ENCODE assay signal across 29 cellular contexts in genomic region chr4:114754616-114755015, GRCh38.
"Had no signal": no experiment of that assay in that cellular context is flagged by ENCODE, and none has a peak within 500 bp of the region (broad histone marks: within the 10 kb centered on the region; RNA-seq: fewer than 3 reads in every experiment).

No MANE protein-coding gene starts in this region.

- H3K36me3 ChIP-seq: neural progenitor cell, ovary, right lobe of liver, sigmoid colon, spleen, suprapubic skin, tibial artery, transverse colon, upper lobe of right lung, uterus had no signal

- H3K9me3 ChIP-seq: ovary, psoas muscle, right lobe of liver, sigmoid colon, spleen, suprapubic skin, testis, tibial artery, transverse colon, upper lobe of right lung, uterus had no signal

- H3K9ac ChIP-seq: neural progenitor cell, parathyroid adenoma had no signal

- ATAC-seq: natural killer cell; psoas muscle; right cardiac atrium; right lobe of liver; stimulated activated memory B cell treated with anti-CD40 and anti-IgM and Interleukin-4, amounts not matched to agents 10 μg/mL and 1 μg/mL and 100 μg/mL, for 72 hours; stimulated activated naive CD8-positive, alpha-beta T cell treated with anti-CD3 and anti-CD28 coated beads, Interleukin-15, amount 100 ng/mL, for 72 hours; stimulated activated naive CD8-positive, alpha-beta T cell treated with anti-CD3 and anti-CD28 coated beads, Interleukin-15, Interleukin-2, amounts not matched to agents 100 U/mL and 50 U/mL, for 24 hours; upper lobe of right lung had no signal

- H3K4me2 ChIP-seq: neural progenitor cell, smooth muscle cell had no signal

- DNase-seq: natural killer cell; occipital lobe; ovary; posterior cingulate gyrus; psoas muscle; right cardiac atrium; right lobe of liver; sigmoid colon; spleen; stimulated activated CD4-positive, alpha-beta T cell treated with anti-CD3 and anti-CD28 coated beads, Interleukin-12 subunit alpha, Interleukin-12 subunit beta, amount 100 ng/mL, for 4 hours; stimulated activated CD4-positive, alpha-beta T cell treated with anti-CD3 and anti-CD28 coated beads, Interleukin-1b, Interleukin-23, amount 100 ng/mL, for 48 hours; stimulated activated CD4-positive, alpha-beta T cell treated with anti-CD3 and anti-CD28 coated beads, Interleukin-4, amount 100 ng/mL, for 1 hour; stimulated activated CD4-positive, alpha-beta T cell treated with anti-CD3 and anti-CD28 coated beads, Interleukin-4, amount 100 ng/mL, for 4 hours; stimulated activated CD8-positive, alpha-beta memory T cell treated with anti-CD3 and anti-CD28 coated beads, Interleukin-4, amount 100 ng/mL, for 48 hours; stimulated activated naive CD4-positive, alpha-beta T cell; stimulated activated naive CD8-positive, alpha-beta T cell treated with anti-CD3 and anti-CD28 coated beads, Interleukin-15, amount 100 ng/mL, for 72 hours; stimulated activated naive CD8-positive, alpha-beta T cell treated with anti-CD3 and anti-CD28 coated beads, Interleukin-15, Interleukin-2, amounts not matched to agents 100 U/mL and 50 U/mL, for 24 hours; substantia nigra; testis; tibial artery; transverse colon; upper lobe of right lung; uterus had no signal

- H3K79me2 ChIP-seq: parathyroid adenoma had no signal

- H3K4me3 ChIP-seq: neural progenitor cell, ovary, psoas muscle, right lobe of liver, sigmoid colon, skin epidermis, smooth muscle cell, spleen, suprapubic skin, testis, tibial artery, transverse colon, upper lobe of right lung, uterus had no signal

- H3K27me3 ChIP-seq: neural progenitor cell, ovary, right lobe of liver, sigmoid colon, spleen, suprapubic skin, testis, transverse colon, upper lobe of right lung, uterus had no signal

- H3K4me1 ChIP-seq: parathyroid adenoma, psoas muscle, right lobe of liver, sigmoid colon, spleen, suprapubic skin, testis, tibial artery, transverse colon, upper lobe of right lung, uterus had no signal

- H3K27ac ChIP-seq: neural progenitor cell, ovary, parathyroid adenoma, psoas muscle, right lobe of liver, sigmoid colon, skin epidermis, spleen, suprapubic skin, testis, tibial artery, transverse colon, upper lobe of right lung, uterus had no signal
